In genomic region chr11:48031602-48032001, GRCh38 we compare ENCODE assay signal across 10 cellular contexts. TPM values are rescaled to one million over a fixed set of nuclear protein-coding genes. Genes with fewer than 3 reads are reported as not detected.
DNase-seq lines count a peak whose midpoint lies in the region; ATAC-seq, FAIRE-seq and TF ChIP-seq lines count a peak whose summit lies in the region.
"Had no signal": no experiment of that assay in that cellular context is flagged by ENCODE, and none has a peak within 500 bp of the region (broad histone marks: within the 10 kb centered on the region; RNA-seq: fewer than 3 reads in every experiment).

No MANE protein-coding gene starts in this region.

- H3K4me3 ChIP-seq in BLaER1 (no peak overlapping the region), H1 (ENCODE audit: extremely low read depth in 1 of 4, insufficient read depth in 2 of 4, low read depth in 3 of 4, low read length in 4 of 4) (no peak overlapping the region)

- H2BK20ac ChIP-seq in H1 (ENCODE audit: low read length), result 0 out of 2 replicates have a peak overlapping the region, but pooled peaks have one; percentile 40

- no peak overlapping the region; the same call in 1 of the 2 replicates for H4K8ac ChIP-seq in H1 (ENCODE audit: extremely low read depth, insufficient read depth, low read length)

- TF ChIP-seq POLR2A in H1 (IDR thresholded peaks at IDR 0.05; ENCODE audit: control extremely low read depth in 1 of 2, low read depth in 2 of 2, low read length in 2 of 2), result no peak

- no peak overlapping the region; the same call in 1 of the 2 replicates for H2AK5ac ChIP-seq in H1 (ENCODE audit: low read depth, low read length)

- H3K27me3 ChIP-seq in BLaER1, result no peaks in the 10 kb centered on the region
- H3K27me3 ChIP-seq in H1 (replicated peaks in 1 of 4; ENCODE audit: control insufficient read depth in 3 of 4, extremely low read depth in 1 of 4, insufficient read depth in 3 of 4, low read length in 3 of 4), result no peaks in the 10 kb centered on the region

- WGBS in H1 (ENCODE audit: extremely low coverage in 1 of 2, insufficient coverage in 1 of 2, insufficient read length in 1 of 2, insufficient replicate concordance in 2 of 2, low coverage in 1 of 2, low lambda C conversion rate in 2 of 2, missing lambda C conversion rate in 1 of 2), 2 experiments, result 76% methylated on average over 6 of the region's 6 CpGs; no CpG with 5 or more reads in 1 of the 2 experiments

- peak overlapping the region; percentile 5 for H4K91ac ChIP-seq in H1 (replicated peaks; ENCODE audit: insufficient read length, low read length)

- H3K4me1 ChIP-seq in BLaER1 (peaks cover 38% of the 10 kb centered on the region), H1 (replicated peaks in 1 of 4; ENCODE audit: control insufficient read depth in 3 of 4, insufficient read depth in 4 of 4, low read length in 3 of 4) (peaks cover 4 to 16% (median 10%) of the 10 kb centered on the region in 4 experiments)

- peak overlapping the region; percentile 4 for H3K4ac ChIP-seq in H1 (replicated peaks; ENCODE audit: insufficient read length, low read depth, low read length)

- H3K9ac ChIP-seq in BLaER1, result no peak overlapping the region
- H3K9ac ChIP-seq in H1 (replicated peaks in 1 of 4; ENCODE audit: extremely low read depth in 1 of 4, low read depth in 3 of 4, low read length in 3 of 4), result no peak overlapping the region

- no peak overlapping the region for H3K56ac ChIP-seq in H1 (replicated peaks; ENCODE audit: insufficient read length, low read depth, low read length)

- ATAC-seq in GM19043 (IDR thresholded peaks at IDR 0.05; ENCODE audit: low read depth, unreplicated experiment), result peak; percentile 48
- ATAC-seq in HG03159 (IDR thresholded peaks at IDR 0.05; ENCODE audit: unreplicated experiment), result peak; percentile 45

- no peak overlapping the region; the same call in 1 of the 2 replicates for H2BK15ac ChIP-seq in H1 (ENCODE audit: low read length)

- no peak for TF ChIP-seq RAD21 in H1 (IDR thresholded peaks at IDR 0.05 in 1 of 2, conservative IDR thresholded peaks at IDR 0.05 in 1 of 2; ENCODE audit: low read depth in 2 of 2, low read length in 2 of 2)

- POLR2A ChIA-PET in H1 (lab: Charles Lee; ENCODE audit: partially characterized antibody), result no interaction called here

- H3K79me2 ChIP-seq in H1 (ENCODE audit: control insufficient read depth in 1 of 2, insufficient read depth in 2 of 2, low read length in 2 of 2), result peaks cover 0 to 10% of the 10 kb centered on the region in 2 experiments; a peak in 1 of 4 replicates

- peak overlapping the region; percentile 27; the same call in 1 of the 2 replicates for H2BK5ac ChIP-seq in H1 (ENCODE audit: low read depth, low read length)

- no peaks in the 10 kb centered on the region for H3K23me2 ChIP-seq in H1 (ENCODE audit: low read depth, low read length)

- H3K36me3 ChIP-seq in BLaER1 (no peaks in the 10 kb centered on the region), H1 (ENCODE audit: control insufficient read depth in 2 of 4, insufficient read depth in 4 of 4, low read length in 3 of 4) (no peaks in the 10 kb centered on the region)

- peak overlapping the region; percentile 81; the same call in 1 of the 2 replicates for H2BK12ac ChIP-seq in H1 (ENCODE audit: low read depth, low read length)

- no peak overlapping the region for H2AFZ ChIP-seq in H1 (ENCODE audit: low read length)

- CTCF ChIA-PET in H1 (lab: Charles Lee; ENCODE audit: partially characterized antibody), result interaction anchor here (1.3 to 1.5 kb wide), 2 partner anchors 77 to 97 kb away, joined by 4 read pairs; no protein-coding TSS in a partner anchor

- no peak overlapping the region for H2BK120ac ChIP-seq in H1 (replicated peaks; ENCODE audit: low read depth, low read length)

- no peak for TF ChIP-seq EP300 in H1 (IDR thresholded peaks at IDR 0.05; ENCODE audit: borderline replicate concordance in 1 of 2, low read depth in 2 of 2, low read length in 2 of 2)

- H3K4me2 ChIP-seq in BLaER1, result peak overlapping the region; percentile 39
- H3K4me2 ChIP-seq in H1 (ENCODE audit: insufficient read depth in 1 of 2, low read depth in 2 of 2, low read length in 2 of 2), result peak overlapping the region in 1 of 2 experiments; percentile 30; a peak in 2 of 4 replicates

- H3K18ac ChIP-seq in H1 (ENCODE audit: extremely low read depth, low read length), result no peak overlapping the region

- H4K20me1 ChIP-seq in BLaER1 (no peaks in the 10 kb centered on the region), H1 (replicated peaks in 1 of 2; ENCODE audit: control insufficient read depth in 1 of 2, insufficient read depth in 2 of 2, low read length in 2 of 2) (peaks cover 0 to 6% of the 10 kb centered on the region in 2 experiments)

- 0 out of 2 replicates have a peak, but pooled peaks cover 3% of the 10 kb centered on the region for H3K79me1 ChIP-seq in H1 (ENCODE audit: low read depth, low read length)

- no peak overlapping the region for H3K14ac ChIP-seq in H1 (ENCODE audit: insufficient read length)

- H3K23ac ChIP-seq in H1 (ENCODE audit: insufficient read length), result no peak overlapping the region

- H3K9me3 ChIP-seq in BLaER1 (no peaks in the 10 kb centered on the region), H1 (ENCODE audit: insufficient read depth in 2 of 2, low read depth in 1 of 2, low read length in 1 of 2) (no peaks in the 10 kb centered on the region)

- no peak overlapping the region for H3K27ac ChIP-seq in BLaER1
- no peak overlapping the region for H3K27ac ChIP-seq in H1 (ENCODE audit: low read depth, low read length)

- no peak for TF ChIP-seq CTCF in H1 (IDR thresholded peaks at IDR 0.05; ENCODE audit: control extremely low read depth in 1 of 3, insufficient read depth in 1 of 3, low read depth in 1 of 3, low read length in 3 of 3)

- no peak for FAIRE-seq in H1 (lab: Jason Lieb, UNC)
- FAIRE-seq: D721Med, kidney had no signal

- DNase-seq in H1 (ENCODE audit: low read depth in 1 of 2, low spot score in 2 of 2), result no peak
- DNase-seq in AML-193 (lab: John Stamatoyannopoulos, UW), result no peak
- no peak for DNase-seq in NAMALWA (ENCODE audit: low spot score)
- DNase-seq in putamen (ENCODE audit: low spot score), result no peak
- no peak for DNase-seq in SHP77 treated with DMSO at 0.1 percent for 48 hours (lab: John Stamatoyannopoulos, UW)
- DNase-seq: kidney had no signal

- H4K5ac ChIP-seq in H1 (ENCODE audit: insufficient read length, low read depth, low read length), result no peak overlapping the region

TF ChIP-seq in H1, 55 proteins besides CTCF, POLR2A, EP300 and RAD21:
- no peak for TF ChIP-seq SAP30 (IDR thresholded peaks at IDR 0.05; ENCODE audit: insufficient read depth, insufficient replicate concordance, low read length)
- no peak for TF ChIP-seq USF2 (IDR thresholded peaks at IDR 0.05; ENCODE audit: low read length)
- no peak for TF ChIP-seq GABPA (IDR thresholded peaks at IDR 0.05; ENCODE audit: borderline replicate concordance, insufficient read depth, low read length)

RNA-seq across cellular contexts. Expression of gene PTPRJ, which starts 51.2 kb away (rescaled TPM):
- total RNA-seq in H1 (2021; fragmentation: NEBNext Ultra II Directional; extraction: Animal tissue kit (Norgen Biotek cat#: 25700)), result 21.6 and 22.6 TPM in 2 replicates
- polyA plus RNA-seq in H1 (2011; rRNA removed), result 4.2 and 4.4 TPM in 2 replicates
- polyA plus RNA-seq in H1 (2011; cell fraction: cytosol; rRNA removed), result 4.9 TPM
- polyA plus RNA-seq in H1 (2011; cell fraction: nucleus; rRNA removed), result 6.3 TPM
- 8.3 to 11.1 TPM (median 9.2 TPM) in 4 replicates for polyA plus RNA-seq in H1 (2012, experiment 1 of 2)
- 2.5 TPM for polyA plus RNA-seq in H1 (2012, experiment 2 of 2)
- polyA plus RNA-seq in H1 (2013, experiment 1 of 2), result 13.2 TPM
- polyA plus RNA-seq in H1 (2013, experiment 2 of 2), result 14.0 TPM
- polyA minus RNA-seq in H1 (2011; rRNA and poly(A)+ RNA removed), result 9.0 and 9.8 TPM in 2 replicates
- polyA minus RNA-seq in H1 (2011; cell fraction: cytosol; rRNA and poly(A)+ RNA removed), result 8.5 TPM
- 7.9 TPM for polyA minus RNA-seq in H1 (2011; cell fraction: nucleus; rRNA and poly(A)+ RNA removed)
